11 cellular contexts compared by ENCODE assay signal in genomic region chr1:203652718-203653461, GRCh38. TPM values are rescaled to one million over a fixed set of nuclear protein-coding genes. Genes with fewer than 3 reads are reported as not detected.
DNase-seq lines count a peak whose midpoint lies in the region; ATAC-seq and TF ChIP-seq lines count a peak whose summit lies in the region.
"Had no signal": no experiment of that assay in that cellular context is flagged by ENCODE, and none has a peak within 500 bp of the region (broad histone marks: within the 10 kb centered on the region; RNA-seq: fewer than 3 reads in every experiment).

No MANE protein-coding gene starts in this region.

- H3K4me2 ChIP-seq in MM.1S (ENCODE audit: low read depth, low read length): 0 out of 2 replicates have a peak overlapping the region, but pooled peaks have one; percentile 0
- peak overlapping the region; percentile 56 for H3K4me2 ChIP-seq in smooth muscle cell
- H3K4me2 ChIP-seq: GM23338 had no signal

- H3K27me3 ChIP-seq in MM.1S (replicated peaks; ENCODE audit: insufficient read depth, low read length): no peaks in the 10 kb centered on the region
- no peaks in the 10 kb centered on the region for H3K27me3 ChIP-seq in smooth muscle cell (ENCODE audit: low read depth)
- H3K27me3 ChIP-seq: body of pancreas had no signal

- H3K9me2 ChIP-seq in MM.1S (replicated peaks; ENCODE audit: insufficient read depth, low read length): no peaks in the 10 kb centered on the region

- ATAC-seq in GM19395 (IDR thresholded peaks at IDR 0.05; ENCODE audit: unreplicated experiment) (peak; percentile 46), HG02884 (IDR thresholded peaks at IDR 0.05; ENCODE audit: unreplicated experiment) (no peak), GM21390 (IDR thresholded peaks at IDR 0.05; ENCODE audit: unreplicated experiment) (no peak), omental fat pad (ENCODE audit: low FRiP score) (no peak)
- ATAC-seq: body of pancreas, GM23338 had no signal

- H3K9ac ChIP-seq in MM.1S (ENCODE audit: low read length) (no peak overlapping the region), smooth muscle cell (ENCODE audit: low read depth) (peak overlapping the region; percentile 33)

- H3K4me1 ChIP-seq in MM.1S (ENCODE audit: low read length) (peaks cover 29% of the 10 kb centered on the region), smooth muscle cell (ENCODE audit: low read depth) (peaks cover 38% of the 10 kb centered on the region)

- H3K36me3 ChIP-seq in MM.1S (replicated peaks; ENCODE audit: insufficient read depth, low read length) (no peaks in the 10 kb centered on the region), smooth muscle cell (ENCODE audit: low read depth) (no peaks in the 10 kb centered on the region)

- TF ChIP-seq CTCF in MM.1S (IDR thresholded peaks at IDR 0.05; ENCODE audit: low read length) (no peak), smooth muscle cell (IDR thresholded peaks at IDR 0.05; ENCODE audit: borderline replicate concordance, insufficient read depth, poor library complexity, severe bottlenecking) (no peak), omental fat pad (IDR thresholded peaks at IDR 0.05) (no peak)

- peak overlapping the region; percentile 19; the same call in 1 of the 2 replicates for H3K27ac ChIP-seq in MM.1S (ENCODE audit: low read length)
- H3K27ac ChIP-seq in smooth muscle cell (ENCODE audit: low read depth): peak overlapping the region; percentile 85

- DNase-seq in MM.1S: no peak
- DNase-seq in dermis blood vessel endothelial cell: peak; percentile 39
- DNase-seq in smooth muscle cell (lab: John Stamatoyannopoulos, UW; ENCODE audit: unreplicated experiment): no peak
- no peak for DNase-seq in omental fat pad (ENCODE audit: low spot score)
- no peak for DNase-seq in NCI-H1092 treated with DMSO at 0.1 percent for 48 hours (lab: John Stamatoyannopoulos, UW)
- DNase-seq: body of pancreas, NCI-H774 had no signal

- no peaks in the 10 kb centered on the region for H4K20me1 ChIP-seq in MM.1S (ENCODE audit: insufficient read depth, low read length)
- H4K20me1 ChIP-seq in smooth muscle cell (ENCODE audit: low read depth): peaks cover 71% of the 10 kb centered on the region

- H3K4me3 ChIP-seq in MM.1S (ENCODE audit: low read length): no peak overlapping the region
- no peak overlapping the region for H3K4me3 ChIP-seq in smooth muscle cell
- H3K4me3 ChIP-seq: body of pancreas, GM23338 had no signal

- H3K79me2 ChIP-seq in MM.1S (ENCODE audit: low read length) (no peaks in the 10 kb centered on the region), smooth muscle cell (ENCODE audit: low read depth) (peaks cover 80% of the 10 kb centered on the region)

- H3F3A ChIP-seq in MM.1S (ENCODE audit: insufficient read depth, low read length) (peaks cover 18% of the 10 kb centered on the region), smooth muscle cell (ENCODE audit: low read depth) (peaks cover 40% of the 10 kb centered on the region)

- H2AFZ ChIP-seq in MM.1S (ENCODE audit: low read length): 0 out of 2 replicates have a peak overlapping the region, but pooled peaks have one; percentile 1
- no peak overlapping the region for H2AFZ ChIP-seq in smooth muscle cell (ENCODE audit: low read depth)
- H2AFZ ChIP-seq: GM23338 had no signal

- WGBS in smooth muscle cell (ENCODE audit: low lambda C conversion rate): 31% methylated on average over 5 of the region's 5 CpGs

- H3K9me3 ChIP-seq in MM.1S (replicated peaks; ENCODE audit: insufficient read depth, low read length): no peaks in the 10 kb centered on the region
- no peaks in the 10 kb centered on the region for H3K9me3 ChIP-seq in smooth muscle cell (replicated peaks; ENCODE audit: low read depth)
- H3K9me3 ChIP-seq: body of pancreas had no signal

RNA-seq across cellular contexts. Expression of gene ATP2B4, which starts 26.3 kb away (rescaled TPM):
- total RNA-seq in dermis blood vessel endothelial cell (108 and 145 TPM in 2 replicates), smooth muscle cell (104 and 113 TPM in 2 replicates), omental fat pad (100 to 1,000 TPM in 3 of 4 donors, 10 to 100 TPM in 1; 90.4 to 212 (median 146) TPM)
- polyA plus RNA-seq in smooth muscle cell: 31.1 and 49.3 TPM in 2 replicates
